ENCODE assay signal across 8 cellular contexts in the genomic region with DNA sequence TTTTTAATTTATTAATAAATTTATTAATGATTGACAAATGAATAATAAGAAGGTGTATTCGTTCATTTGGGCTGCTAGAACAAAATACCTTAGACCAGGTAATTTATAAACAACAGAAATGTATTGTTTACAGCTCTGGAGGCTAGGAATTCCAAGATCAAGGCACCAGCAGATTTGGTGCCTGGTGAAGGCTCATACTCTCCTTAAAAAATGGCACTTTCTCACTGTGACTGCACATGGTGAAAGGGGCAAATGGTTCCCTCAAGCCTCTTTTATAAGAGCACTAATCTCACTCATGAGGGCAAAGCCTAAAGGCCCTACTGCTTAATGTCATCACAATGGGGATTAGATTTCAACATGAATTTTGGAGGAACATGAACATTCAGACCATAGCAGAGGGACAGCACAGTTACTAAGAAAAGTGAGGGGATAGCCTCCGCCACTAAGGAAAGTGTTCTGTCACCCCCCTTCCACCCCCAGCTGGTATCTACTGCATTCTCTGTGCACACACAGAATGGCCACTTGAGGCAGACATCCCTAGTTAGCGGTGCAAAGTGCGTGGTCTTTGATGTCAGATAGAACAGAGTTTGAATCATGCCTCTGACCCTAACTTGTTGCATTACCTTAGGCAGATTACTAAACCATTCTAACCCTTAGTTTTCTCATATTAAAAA. TPM values are rescaled to one million over a fixed set of nuclear protein-coding genes. Genes with fewer than 3 reads are reported as not detected.
DNase-seq lines count a peak whose midpoint lies in the region; ATAC-seq and TF ChIP-seq lines count a peak whose summit lies in the region.

No MANE protein-coding gene starts in this region.

- DNase-seq in CD8-positive, alpha-beta memory T cell = peak in 3 of 5 donors; percentile 6 to 52 (median 11)
- DNase-seq in RPMI8226 = peak; percentile 5
- no peak for DNase-seq in foreskin keratinocyte
- no peak for DNase-seq in GM19238 (ENCODE audit: insufficient read length, low spot score)
- DNase-seq in posterior cingulate gyrus = no peak
- no peak for DNase-seq in vagina (ENCODE audit: extremely low spot score in 2 of 2)
- no peak for DNase-seq in anterior cingulate cortex (lab: John Stamatoyannopoulos, UW)

- POLR2A ChIA-PET in CD8-positive, alpha-beta memory T cell (lab: Charles Lee) = no interaction called here

- no peaks in the 10 kb centered on the region for H3K36me3 Mint-ChIP-seq in CD8-positive, alpha-beta memory T cell

- ATAC-seq in GM19351 (IDR thresholded peaks at IDR 0.05; ENCODE audit: unreplicated experiment) = peak; percentile 48
- peak; percentile 40 for ATAC-seq in foreskin keratinocyte

- H3K4me3 Mint-ChIP-seq in CD8-positive, alpha-beta memory T cell = no peak overlapping the region

- no peak overlapping the region for H3K27ac Mint-ChIP-seq in CD8-positive, alpha-beta memory T cell

- intact Hi-C loops in posterior cingulate gyrus (cut with DNase I) = no loop called here
- intact Hi-C loops in vagina (cut with DNase I) = no loop called here

- H3K27me3 ChIP-seq in CD8-positive, alpha-beta memory T cell (ENCODE audit: insufficient read depth, low read length, poor library complexity, severe bottlenecking) = no peaks in the 10 kb centered on the region
- no peaks in the 10 kb centered on the region for H3K27me3 ChIP-seq in foreskin keratinocyte
- no peaks in the 10 kb centered on the region for H3K27me3 ChIP-seq in vagina

- peaks cover 8 to 18% of the 10 kb centered on the region in 2 donors for H3K27me3 Mint-ChIP-seq in CD8-positive, alpha-beta memory T cell

- TF ChIP-seq CTCF in foreskin keratinocyte (conservative IDR thresholded peaks at IDR 0.05) = no peak
- no peak for TF ChIP-seq CTCF in vagina (IDR thresholded peaks at IDR 0.05)

- H3K36me3 ChIP-seq in CD8-positive, alpha-beta memory T cell (ENCODE audit: insufficient read depth, low read length) = no peaks in the 10 kb centered on the region
- H3K36me3 ChIP-seq in vagina = no peaks in the 10 kb centered on the region

- H3K27ac ChIP-seq in CD8-positive, alpha-beta memory T cell (ENCODE audit: low read depth, low read length) = no peak overlapping the region
- H3K27ac ChIP-seq in foreskin keratinocyte (no peak overlapping the region), vagina (no peak overlapping the region)

- no peak overlapping the region for H3K4me3 ChIP-seq in CD8-positive, alpha-beta memory T cell (ENCODE audit: low read length)
- no peak overlapping the region for H3K4me3 ChIP-seq in vagina

- no peaks in the 10 kb centered on the region for H3K4me1 Mint-ChIP-seq in CD8-positive, alpha-beta memory T cell

- H3K9me3 ChIP-seq in CD8-positive, alpha-beta memory T cell (ENCODE audit: low read length) = no peaks in the 10 kb centered on the region
- no peaks in the 10 kb centered on the region for H3K9me3 ChIP-seq in vagina

- TF ChIP-seq POLR2A in vagina (IDR thresholded peaks at IDR 0.05) = no peak

- CTCF ChIA-PET in CD8-positive, alpha-beta memory T cell (lab: Charles Lee) = no interaction called here

- H3K9me3 Mint-ChIP-seq in CD8-positive, alpha-beta memory T cell = no peaks in the 10 kb centered on the region

- no peaks in the 10 kb centered on the region for H3K4me1 ChIP-seq in CD8-positive, alpha-beta memory T cell (ENCODE audit: insufficient read depth, low read length)
- no peaks in the 10 kb centered on the region for H3K4me1 ChIP-seq in foreskin keratinocyte
- no peaks in the 10 kb centered on the region for H3K4me1 ChIP-seq in vagina

RNA-seq across cellular contexts. Expression of gene CEP295, which starts 47.2 kb away (rescaled TPM):
- total RNA-seq in CD8-positive, alpha-beta memory T cell = 10 to 100 TPM; 20.4 to 23.8 TPM
- 1.8 TPM for polyA plus RNA-seq in CD8-positive, alpha-beta memory T cell
- total RNA-seq in foreskin keratinocyte (16.8 and 18.0 TPM in 2 replicates), vagina (12.8 TPM)
- polyA plus RNA-seq in foreskin keratinocyte = 3.3 and 4.1 TPM in 2 replicates

Comparison
In these comparisons a context has a peak if more than half of its experiments do, and no peak if none do; other contexts are left out.
1. DNase-seq: peak in CD8-positive, alpha-beta memory T cell (3 of 5) and RPMI8226 (single experiment); none in foreskin keratinocyte (0 of 2), GM19238 (single experiment), posterior cingulate gyrus (0 of 10), vagina (0 of 2) and anterior cingulate cortex (0 of 58).